ENCODE assay signal across 21 cellular contexts in the genomic region with DNA sequence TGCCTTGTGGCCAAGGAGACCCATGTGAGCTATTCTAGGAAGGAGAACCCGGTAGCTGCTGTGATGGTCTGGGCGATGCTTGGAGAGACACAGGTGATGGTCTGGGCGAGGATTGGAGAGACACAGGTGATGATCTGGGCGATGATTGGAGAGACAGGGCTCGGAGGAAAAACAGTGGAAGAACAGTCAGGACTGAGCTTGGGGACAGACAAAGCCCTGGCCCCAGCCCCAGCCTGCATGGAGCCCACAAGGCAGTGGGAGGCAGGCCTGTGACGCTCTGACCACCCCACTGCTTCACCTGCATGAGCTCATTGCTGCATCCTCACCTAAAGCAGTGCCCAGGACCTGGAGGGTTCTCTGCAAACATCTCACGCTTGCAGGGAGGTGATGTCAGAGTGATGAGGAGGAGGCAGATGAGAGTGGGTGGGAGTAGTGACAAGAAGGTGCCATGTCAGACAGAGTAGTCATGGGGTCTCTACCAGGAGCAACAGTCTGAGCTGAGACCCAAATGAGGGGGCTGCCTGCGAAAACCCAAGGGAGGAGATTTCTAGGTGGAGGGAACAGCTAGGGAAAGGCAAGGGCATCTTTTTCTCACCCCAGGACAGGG. TPM values are rescaled to one million over a fixed set of nuclear protein-coding genes. Genes with fewer than 3 reads are reported as not detected.
DNase-seq lines count a peak whose midpoint lies in the region; ATAC-seq and TF ChIP-seq lines count a peak whose summit lies in the region.
"Had no signal": no experiment of that assay in that cellular context is flagged by ENCODE, and none has a peak within 500 bp of the region (broad histone marks: within the 10 kb centered on the region; RNA-seq: fewer than 3 reads in every experiment).

No MANE protein-coding gene starts in this region.

- DNase-seq in glutamatergic neuron, result no peak
- no peak for DNase-seq in neural progenitor cell (ENCODE audit: low spot score)
- DNase-seq in putamen (ENCODE audit: low spot score), result peak; percentile 74
- no peak for DNase-seq in DMS114 treated with DMSO at 0.1 percent for 48 hours (lab: John Stamatoyannopoulos, UW; ENCODE audit: unreplicated experiment)
- no peak for DNase-seq in left colon
- no peak for DNase-seq in activated naive CD4-positive, alpha-beta T cell (lab: John Stamatoyannopoulos, UW)
- DNase-seq: C1 segment of cervical spinal cord; Calu3; CD4-positive, alpha-beta memory T cell; COR-L47; DMS153; DMS79; EL; GDM1; GM23248; H9 had no signal

- H4K20me1 ChIP-seq in neural progenitor cell (ENCODE audit: low read depth), result no peaks in the 10 kb centered on the region

- peak overlapping the region; percentile 26 for H3K27ac Mint-ChIP-seq in glutamatergic neuron (ENCODE audit: unreplicated experiment)
- H3K27ac Mint-ChIP-seq in neural progenitor cell, result peak overlapping the region; percentile 85
- H3K27ac Mint-ChIP-seq: CD4-positive, alpha-beta memory T cell; H9 had no signal

- no peaks in the 10 kb centered on the region for H3K36me3 Mint-ChIP-seq in glutamatergic neuron (ENCODE audit: unreplicated experiment)
- H3K36me3 Mint-ChIP-seq in neural progenitor cell, result peaks cover 4% of the 10 kb centered on the region
- H3K36me3 Mint-ChIP-seq: CD4-positive, alpha-beta memory T cell had no signal

- no peaks in the 10 kb centered on the region for H3K36me3 ChIP-seq in neural progenitor cell

- no peak overlapping the region for H3K4me2 ChIP-seq in neural progenitor cell

- H3F3A ChIP-seq in neural progenitor cell (ENCODE audit: low read depth), result peaks cover 20% of the 10 kb centered on the region

- no peak for ATAC-seq in left colon
- ATAC-seq: GM12878, HCT116 had no signal

- peaks cover 18% of the 10 kb centered on the region for H3K4me1 Mint-ChIP-seq in glutamatergic neuron (ENCODE audit: low read depth, unreplicated experiment)
- peaks cover 36% of the 10 kb centered on the region for H3K4me1 Mint-ChIP-seq in neural progenitor cell

- no peak overlapping the region for H2AFZ ChIP-seq in neural progenitor cell (replicated peaks)
- H2AFZ ChIP-seq: GM23248 had no signal

- H3K27me3 Mint-ChIP-seq in glutamatergic neuron (ENCODE audit: unreplicated experiment), result peaks cover 16% of the 10 kb centered on the region
- peaks cover 10% of the 10 kb centered on the region for H3K27me3 Mint-ChIP-seq in neural progenitor cell (ENCODE audit: insufficient read depth, low read depth)

- intact Hi-C loops in left colon (cut with DNase I, micrococcal nuclease), result no loop called here

- H3K9me3 ChIP-seq in neural progenitor cell (ENCODE audit: low read depth), result no peaks in the 10 kb centered on the region

- H3K9me3 Mint-ChIP-seq in glutamatergic neuron (ENCODE audit: unreplicated experiment) (peaks cover 3% of the 10 kb centered on the region), neural progenitor cell (peaks cover 7% of the 10 kb centered on the region)

- H3K27me3 ChIP-seq in neural progenitor cell, result no peaks in the 10 kb centered on the region

- no peaks in the 10 kb centered on the region for H3K79me2 ChIP-seq in neural progenitor cell (ENCODE audit: low read depth)

- H3K4me3 ChIP-seq in neural progenitor cell, result no peak overlapping the region
- H3K4me3 ChIP-seq: GM12878, GM23248 had no signal

- no peak overlapping the region for H3K27ac ChIP-seq in neural progenitor cell
- H3K27ac ChIP-seq: GM23248 had no signal

- H3K9ac ChIP-seq in neural progenitor cell, result no peak overlapping the region
- H3K9ac ChIP-seq: GM23248 had no signal

- peaks cover 16% of the 10 kb centered on the region for H3K4me1 ChIP-seq in neural progenitor cell

- no peak for TF ChIP-seq CTCF in glutamatergic neuron (IDR thresholded peaks at IDR 0.05; ENCODE audit: partially characterized antibody, unreplicated experiment)
- TF ChIP-seq CTCF in neural progenitor cell (IDR thresholded peaks at IDR 0.05), result no peak

- H3K4me3 Mint-ChIP-seq in glutamatergic neuron (ENCODE audit: unreplicated experiment) (no peak overlapping the region), neural progenitor cell (no peak overlapping the region)
- H3K4me3 Mint-ChIP-seq: CD4-positive, alpha-beta memory T cell; H9 had no signal

RNA-seq across cellular contexts. Expression of gene PSAPL1, which starts 35.9 kb away (rescaled TPM):
- not detected for total RNA-seq in glutamatergic neuron (ENCODE audit: unreplicated experiment)
- 0.06 TPM in 1 of 2 replicates, not detected in the other for total RNA-seq in neural progenitor cell (ENCODE audit: low replicate concordance)
- not detected for total RNA-seq in left colon
- total RNA-seq: A172; A673; Calu3; CD4-positive, alpha-beta memory T cell; GM12878; GM23248; H4 had no signal
